Comparison of ENCODE assay signal across 2 cellular contexts in the genomic region with DNA sequence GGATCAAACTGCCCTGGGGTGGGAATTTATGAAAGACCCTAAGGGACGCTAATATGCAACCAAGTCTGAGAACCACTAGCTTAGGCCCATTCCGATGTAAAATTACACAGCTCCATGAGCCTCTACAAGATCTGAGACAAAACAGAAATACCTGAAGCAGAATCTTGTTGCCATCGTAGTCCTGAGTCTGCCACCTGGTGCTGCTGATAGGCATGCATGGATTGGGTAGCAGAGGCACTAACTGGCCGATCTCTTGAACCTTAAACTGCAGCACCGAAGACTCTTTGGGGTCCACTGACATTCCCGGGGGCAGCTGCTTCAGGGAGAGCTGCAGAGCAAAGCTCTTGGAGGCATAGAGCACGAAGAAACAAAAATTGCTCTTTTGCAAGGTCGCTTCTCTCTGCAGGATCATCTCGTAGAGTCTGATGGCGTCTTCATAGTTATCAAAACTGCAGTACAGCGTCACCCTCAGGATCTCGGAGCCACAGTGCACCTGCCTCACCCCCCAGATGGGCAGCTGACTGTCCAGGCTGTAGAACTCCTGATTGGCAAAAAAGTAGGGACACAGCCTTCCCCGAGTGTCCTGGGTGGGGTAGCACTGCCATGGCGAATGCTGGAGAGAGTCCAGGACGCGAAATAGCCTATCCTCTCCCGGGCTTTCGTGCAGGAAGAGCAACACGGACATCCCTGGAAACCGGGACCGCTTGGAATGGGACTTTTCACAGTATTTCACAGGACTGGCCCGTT.
TF ChIP-seq lines count a peak whose summit lies in the region.

No MANE protein-coding gene starts in this region.

TF ChIP-seq in SK-N-SH, 30 proteins besides CTCF, POLR2A, EP300 and RAD21 (continued from another document):
- TF ChIP-seq EZH2phosphoT487 (IDR thresholded peaks at IDR 0.05; ENCODE audit: borderline replicate concordance, low read depth) (no peak), GATA2 (CRISPR knock-in tag; IDR thresholded peaks at IDR 0.05) (no peak), TEAD4 (IDR thresholded peaks at IDR 0.05; ENCODE audit: borderline replicate concordance, insufficient read depth) (no peak)

TF ChIP-seq in SK-N-SH treated with all-trans-retinoic acid at 6 μM for 48 hours, 23 proteins besides CTCF, POLR2A, EP300 and RAD21 (continued from another document):
- TF ChIP-seq TSHZ2 (CRISPR knock-in tag; IDR thresholded peaks at IDR 0.05) = no peak
- TF ChIP-seq TOX (CRISPR knock-in tag; IDR thresholded peaks at IDR 0.05; ENCODE audit: borderline replicate concordance) = no peak
- no peak for TF ChIP-seq CSDC2 (CRISPR knock-in tag; IDR thresholded peaks at IDR 0.05)
- TF ChIP-seq TCF4 (CRISPR knock-in tag; IDR thresholded peaks at IDR 0.05; ENCODE audit: borderline replicate concordance) = no peak
- TF ChIP-seq, protein P1, sequence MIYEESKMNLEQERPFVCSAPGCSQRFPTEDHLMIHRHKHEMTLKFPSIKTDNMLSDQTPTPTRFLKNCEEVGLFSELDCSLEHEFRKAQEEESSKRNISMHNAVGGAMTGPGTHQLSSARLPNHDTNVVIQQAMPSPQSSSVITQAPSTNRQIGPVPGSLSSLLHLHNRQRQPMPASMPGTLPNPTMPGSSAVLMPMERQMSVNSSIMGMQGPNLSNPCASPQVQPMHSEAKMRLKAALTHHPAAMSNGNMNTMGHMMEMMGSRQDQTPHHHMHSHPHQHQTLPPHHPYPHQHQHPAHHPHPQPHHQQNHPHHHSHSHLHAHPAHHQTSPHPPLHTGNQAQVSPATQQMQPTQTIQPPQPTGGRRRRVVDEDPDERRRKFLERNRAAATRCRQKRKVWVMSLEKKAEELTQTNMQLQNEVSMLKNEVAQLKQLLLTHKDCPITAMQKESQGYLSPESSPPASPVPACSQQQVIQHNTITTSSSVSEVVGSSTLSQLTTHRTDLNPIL (CRISPR knock-in tag; IDR thresholded peaks at IDR 0.05; ENCODE audit: low read depth) = no peak
- no peak for TF ChIP-seq SNAI2 (CRISPR knock-in tag; IDR thresholded peaks at IDR 0.05)
- TF ChIP-seq GLIS3 (CRISPR knock-in tag; IDR thresholded peaks at IDR 0.05) = no peak
- no peak for TF ChIP-seq PPARA (CRISPR knock-in tag; IDR thresholded peaks at IDR 0.05; ENCODE audit: borderline replicate concordance)
